In genomic region chr11:77086521-77087472, GRCh38 we compare ENCODE assay signal across 1 cellular context.
A peak's percentile ranks its signal among the peaks of the same experiment; 100 is the strongest.
TF ChIP-seq lines count a peak whose summit lies in the region.

No MANE protein-coding gene starts in this region.

TF ChIP-seq in HepG2, 621 proteins besides CTCF, POLR2A, EP300 and RAD21 (continued from another document and continues in another):
- no peak for TF ChIP-seq SNAPC4 (CRISPR knock-in tag; IDR thresholded peaks at IDR 0.05)
- TF ChIP-seq RBM39 (IDR thresholded peaks at IDR 0.05; ENCODE audit: low read depth, low read length, poor library complexity, severe bottlenecking), result no peak
- TF ChIP-seq, protein P1, sequence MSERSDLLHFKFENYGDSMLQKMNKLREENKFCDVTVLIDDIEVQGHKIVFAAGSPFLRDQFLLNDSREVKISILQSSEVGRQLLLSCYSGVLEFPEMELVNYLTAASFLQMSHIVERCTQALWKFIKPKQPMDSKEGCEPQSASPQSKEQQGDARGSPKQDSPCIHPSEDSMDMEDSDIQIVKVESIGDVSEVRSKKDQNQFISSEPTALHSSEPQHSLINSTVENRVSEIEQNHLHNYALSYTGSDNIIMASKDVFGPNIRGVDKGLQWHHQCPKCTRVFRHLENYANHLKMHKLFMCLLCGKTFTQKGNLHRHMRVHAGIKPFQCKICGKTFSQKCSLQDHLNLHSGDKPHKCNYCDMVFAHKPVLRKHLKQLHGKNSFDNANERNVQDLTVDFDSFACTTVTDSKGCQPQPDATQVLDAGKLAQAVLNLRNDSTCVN (CRISPR knock-in tag; IDR thresholded peaks at IDR 0.05; ENCODE audit: borderline replicate concordance), result no peak
- no peak for TF ChIP-seq CEBPB (IDR thresholded peaks at IDR 0.05; ENCODE audit: borderline replicate concordance, low read depth, low read length)
- TF ChIP-seq MAFF (IDR thresholded peaks at IDR 0.05; ENCODE audit: low read depth, low read length), result no peak
- TF ChIP-seq DMAP1 (CRISPR knock-in tag; IDR thresholded peaks at IDR 0.05), result no peak
- TF ChIP-seq ZNF256 (CRISPR knock-in tag; conservative IDR thresholded peaks at IDR 0.05), result no peak
- no peak for TF ChIP-seq ARNTL (CRISPR knock-in tag; IDR thresholded peaks at IDR 0.05)
- no peak for TF ChIP-seq ZSCAN30 (CRISPR knock-in tag; IDR thresholded peaks at IDR 0.05)
- TF ChIP-seq ZNF782 (CRISPR knock-in tag; IDR thresholded peaks at IDR 0.05; ENCODE audit: borderline replicate concordance), result no peak
- TF ChIP-seq RFXAP (CRISPR knock-in tag; IDR thresholded peaks at IDR 0.05; ENCODE audit: borderline replicate concordance), result no peak; the same call in 1 of the 2 replicates
- no peak for TF ChIP-seq ZNF547 (CRISPR knock-in tag; IDR thresholded peaks at IDR 0.05)
- no peak for TF ChIP-seq U2AF2 (IDR thresholded peaks at IDR 0.05; ENCODE audit: low read depth, low read length)
- TF ChIP-seq, protein P2, sequence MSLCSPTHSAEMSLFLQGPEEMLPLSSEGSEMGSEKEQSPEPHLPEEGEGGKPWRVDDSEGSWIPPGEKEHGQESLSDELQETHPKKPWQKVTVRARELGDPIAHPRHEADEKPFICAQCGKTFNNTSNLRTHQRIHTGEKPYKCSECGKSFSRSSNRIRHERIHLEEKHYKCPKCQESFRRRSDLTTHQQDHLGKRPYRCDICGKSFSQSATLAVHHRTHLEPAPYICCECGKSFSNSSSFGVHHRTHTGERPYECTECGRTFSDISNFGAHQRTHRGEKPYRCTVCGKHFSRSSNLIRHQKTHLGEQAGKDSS (CRISPR knock-in tag; IDR thresholded peaks at IDR 0.05; ENCODE audit: borderline replicate concordance, low read depth), result no peak
- peak; percentile 53 for TF ChIP-seq ZMYM3 (CRISPR knock-in tag; IDR thresholded peaks at IDR 0.05)
- no peak for TF ChIP-seq ZFP41 (CRISPR knock-in tag; IDR thresholded peaks at IDR 0.05; ENCODE audit: borderline replicate concordance)
- no peak for TF ChIP-seq SRSF4 (IDR thresholded peaks at IDR 0.05; ENCODE audit: low read depth, low read length, poor library complexity, severe bottlenecking)
- TF ChIP-seq ISL2 (CRISPR knock-in tag; IDR thresholded peaks at IDR 0.05), result no peak
- TF ChIP-seq TSC22D2 (CRISPR knock-in tag; IDR thresholded peaks at IDR 0.05; ENCODE audit: borderline replicate concordance), result no peak
- TF ChIP-seq JDP2 (CRISPR knock-in tag; IDR thresholded peaks at IDR 0.05; ENCODE audit: borderline replicate concordance), result no peak
- no peak for TF ChIP-seq ATF3 (CRISPR knock-in tag; IDR thresholded peaks at IDR 0.05)
- TF ChIP-seq, protein P3, sequence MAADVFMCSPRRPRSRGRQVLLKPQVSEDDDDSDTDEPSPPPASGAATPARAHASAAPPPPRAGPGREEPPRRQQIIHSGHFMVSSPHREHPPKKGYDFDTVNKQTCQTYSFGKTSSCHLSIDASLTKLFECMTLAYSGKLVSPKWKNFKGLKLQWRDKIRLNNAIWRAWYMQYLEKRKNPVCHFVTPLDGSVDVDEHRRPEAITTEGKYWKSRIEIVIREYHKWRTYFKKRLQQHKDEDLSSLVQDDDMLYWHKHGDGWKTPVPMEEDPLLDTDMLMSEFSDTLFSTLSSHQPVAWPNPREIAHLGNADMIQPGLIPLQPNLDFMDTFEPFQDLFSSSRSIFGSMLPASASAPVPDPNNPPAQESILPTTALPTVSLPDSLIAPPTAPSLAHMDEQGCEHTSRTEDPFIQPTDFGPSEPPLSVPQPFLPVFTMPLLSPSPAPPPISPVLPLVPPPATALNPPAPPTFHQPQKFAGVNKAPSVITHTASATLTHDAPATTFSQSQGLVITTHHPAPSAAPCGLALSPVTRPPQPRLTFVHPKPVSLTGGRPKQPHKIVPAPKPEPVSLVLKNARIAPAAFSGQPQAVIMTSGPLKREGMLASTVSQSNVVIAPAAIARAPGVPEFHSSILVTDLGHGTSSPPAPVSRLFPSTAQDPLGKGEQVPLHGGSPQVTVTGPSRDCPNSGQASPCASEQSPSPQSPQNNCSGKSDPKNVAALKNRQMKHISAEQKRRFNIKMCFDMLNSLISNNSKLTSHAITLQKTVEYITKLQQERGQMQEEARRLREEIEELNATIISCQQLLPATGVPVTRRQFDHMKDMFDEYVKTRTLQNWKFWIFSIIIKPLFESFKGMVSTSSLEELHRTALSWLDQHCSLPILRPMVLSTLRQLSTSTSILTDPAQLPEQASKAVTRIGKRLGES (CRISPR knock-in tag; IDR thresholded peaks at IDR 0.05; ENCODE audit: borderline replicate concordance), result no peak
- no peak for TF ChIP-seq ZNF326 (CRISPR knock-in tag; IDR thresholded peaks at IDR 0.05; ENCODE audit: borderline replicate concordance)
- TF ChIP-seq, protein P4, sequence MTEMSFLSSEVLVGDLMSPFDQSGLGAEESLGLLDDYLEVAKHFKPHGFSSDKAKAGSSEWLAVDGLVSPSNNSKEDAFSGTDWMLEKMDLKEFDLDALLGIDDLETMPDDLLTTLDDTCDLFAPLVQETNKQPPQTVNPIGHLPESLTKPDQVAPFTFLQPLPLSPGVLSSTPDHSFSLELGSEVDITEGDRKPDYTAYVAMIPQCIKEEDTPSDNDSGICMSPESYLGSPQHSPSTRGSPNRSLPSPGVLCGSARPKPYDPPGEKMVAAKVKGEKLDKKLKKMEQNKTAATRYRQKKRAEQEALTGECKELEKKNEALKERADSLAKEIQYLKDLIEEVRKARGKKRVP (CRISPR knock-in tag; IDR thresholded peaks at IDR 0.05), result no peak
- TF ChIP-seq ZNF788 (CRISPR knock-in tag; IDR thresholded peaks at IDR 0.05; ENCODE audit: borderline replicate concordance), result no peak
- TF ChIP-seq ZNF777 (CRISPR knock-in tag; IDR thresholded peaks at IDR 0.05), result no peak
- no peak for TF ChIP-seq JUNB (CRISPR knock-in tag; IDR thresholded peaks at IDR 0.05; ENCODE audit: borderline replicate concordance)
- TF ChIP-seq ELF4 (CRISPR knock-in tag; IDR thresholded peaks at IDR 0.05; ENCODE audit: borderline replicate concordance), result no peak
- no peak for TF ChIP-seq ATF7 (IDR thresholded peaks at IDR 0.05)
- TF ChIP-seq ATF7 (CRISPR knock-in tag; IDR thresholded peaks at IDR 0.05), result no peak
- 0 out of 2 replicates have a peak, but pooled peaks have one; percentile 11 for TF ChIP-seq SOX5 (CRISPR knock-in tag; IDR thresholded peaks at IDR 0.05; ENCODE audit: borderline replicate concordance)
- no peak for TF ChIP-seq SMARCE1 (IDR thresholded peaks at IDR 0.05; ENCODE audit: borderline replicate concordance)
- no peak for TF ChIP-seq ZNF572 (CRISPR knock-in tag; IDR thresholded peaks at IDR 0.05)
- TF ChIP-seq TBX2 (CRISPR knock-in tag; IDR thresholded peaks at IDR 0.05; ENCODE audit: borderline replicate concordance), result no peak
- TF ChIP-seq ZNF292 (CRISPR knock-in tag; IDR thresholded peaks at IDR 0.05; ENCODE audit: borderline replicate concordance, low read depth), result peak; percentile 79
- 0 out of 2 replicates have a peak, but pooled peaks have one; percentile 28 for TF ChIP-seq EEA1 (CRISPR knock-in tag; IDR thresholded peaks at IDR 0.05; ENCODE audit: borderline replicate concordance)
- no peak for TF ChIP-seq ZNF276 (CRISPR knock-in tag; IDR thresholded peaks at IDR 0.05; ENCODE audit: low read depth)
- TF ChIP-seq MED8 (CRISPR knock-in tag; IDR thresholded peaks at IDR 0.05; ENCODE audit: insufficient replicate concordance), result no peak
- TF ChIP-seq, protein P5, sequence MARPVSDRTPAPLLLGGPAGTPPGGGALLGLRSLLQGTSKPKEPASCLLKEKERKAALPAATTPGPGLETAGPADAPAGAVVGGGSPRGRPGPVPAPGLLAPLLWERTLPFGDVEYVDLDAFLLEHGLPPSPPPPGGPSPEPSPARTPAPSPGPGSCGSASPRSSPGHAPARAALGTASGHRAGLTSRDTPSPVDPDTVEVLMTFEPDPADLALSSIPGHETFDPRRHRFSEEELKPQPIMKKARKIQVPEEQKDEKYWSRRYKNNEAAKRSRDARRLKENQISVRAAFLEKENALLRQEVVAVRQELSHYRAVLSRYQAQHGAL (CRISPR knock-in tag; IDR thresholded peaks at IDR 0.05; ENCODE audit: not compliant biosample characterization), result no peak
- peak; percentile 48; the same call in 1 of the 2 replicates for TF ChIP-seq ZNF331 (CRISPR knock-in tag; IDR thresholded peaks at IDR 0.05)
- TF ChIP-seq NONO (IDR thresholded peaks at IDR 0.05), result no peak
- TF ChIP-seq NONO (CRISPR knock-in tag; conservative IDR thresholded peaks at IDR 0.05), result no peak
- no peak for TF ChIP-seq HOXD1 (CRISPR knock-in tag; IDR thresholded peaks at IDR 0.05)
- TF ChIP-seq ARNT2 (CRISPR knock-in tag; IDR thresholded peaks at IDR 0.05; ENCODE audit: low read depth), result no peak
- no peak for TF ChIP-seq PHF8 (CRISPR knock-in tag; IDR thresholded peaks at IDR 0.05)
- TF ChIP-seq ZNF816 (CRISPR knock-in tag; IDR thresholded peaks at IDR 0.05; ENCODE audit: borderline replicate concordance), result no peak
- TF ChIP-seq YEATS2 (CRISPR knock-in tag; IDR thresholded peaks at IDR 0.05; ENCODE audit: borderline replicate concordance), result no peak
- TF ChIP-seq ISX (CRISPR knock-in tag; conservative IDR thresholded peaks at IDR 0.05), result no peak
- TF ChIP-seq RNF219 (CRISPR knock-in tag; IDR thresholded peaks at IDR 0.05), result no peak
